8 cellular contexts compared by ENCODE assay signal in genomic region chr11:76236092-76237026, GRCh38. TPM values are rescaled to one million over a fixed set of nuclear protein-coding genes. Genes with fewer than 3 reads are reported as not detected.
DNase-seq lines count a peak whose midpoint lies in the region; ATAC-seq and TF ChIP-seq lines count a peak whose summit lies in the region.

No MANE protein-coding gene starts in this region.

- no peaks in the 10 kb centered on the region for H3K27me3 Mint-ChIP-seq in activated naive CD8-positive, alpha-beta T cell
- peaks cover 2% of the 10 kb centered on the region for H3K27me3 Mint-ChIP-seq in osteocyte (ENCODE audit: unreplicated experiment)

- H3K9me3 ChIP-seq in OCI-LY3 (ENCODE audit: insufficient read depth, low read length) (no peaks in the 10 kb centered on the region), aorta (ENCODE audit: control insufficient read depth, low read length) (no peaks in the 10 kb centered on the region)

- peaks cover 30% of the 10 kb centered on the region for H3K4me1 Mint-ChIP-seq in activated naive CD8-positive, alpha-beta T cell (ENCODE audit: low read depth)
- H3K4me1 Mint-ChIP-seq in osteocyte (ENCODE audit: unreplicated experiment): peaks cover 26% of the 10 kb centered on the region

- H3K4me3 ChIP-seq in OCI-LY3 (ENCODE audit: low read length) (peak overlapping the region; percentile 94), aorta (ENCODE audit: low read length in 2 of 2) (peak overlapping the region; percentile 43 to 68)

- WGBS in aorta, 2 donors: 3% methylated on average over 44 of the region's 44 CpGs

- H3K4me1 ChIP-seq in OCI-LY3 (ENCODE audit: low read length) (peaks cover 16% of the 10 kb centered on the region), aorta (ENCODE audit: control insufficient read depth in 1 of 2, insufficient read depth in 2 of 2, low read length in 2 of 2) (no peaks in the 10 kb centered on the region)

- DNase-seq in SIG-M5 treated with dmso at 0.1 percent for 504 hours (lab: John Stamatoyannopoulos, UW; ENCODE audit: unreplicated experiment): peak; percentile 48
- DNase-seq in SIG-M5 (lab: John Stamatoyannopoulos, UW): no peak
- DNase-seq in head of caudate nucleus: peak in 24 of 42 donors; percentile 16 to 85 (median 66)
- no peak for DNase-seq in osteocyte (ENCODE audit: extremely low spot score, unreplicated experiment)
- peak; percentile 80 to 90 for DNase-seq in aorta

- peak overlapping the region; percentile 62 for H3K9ac ChIP-seq in OCI-LY3 (ENCODE audit: low read length)

- peak overlapping the region; percentile 88 for H3K4me2 ChIP-seq in OCI-LY3 (ENCODE audit: low read length)

- TF ChIP-seq CTCF in OCI-LY3 (IDR thresholded peaks at IDR 0.05; ENCODE audit: low read depth, low read length) (no peak), osteocyte (IDR thresholded peaks at IDR 0.05) (no peak)

- H3K9me3 Mint-ChIP-seq in activated naive CD8-positive, alpha-beta T cell (ENCODE audit: low read depth): no peaks in the 10 kb centered on the region
- no peaks in the 10 kb centered on the region for H3K9me3 Mint-ChIP-seq in osteocyte (ENCODE audit: unreplicated experiment)

- H3K27ac ChIP-seq in OCI-LY3 (ENCODE audit: low read length) (0 out of 2 replicates have a peak overlapping the region, but pooled peaks have one; percentile 84), aorta (ENCODE audit: low read depth in 1 of 2, low read length in 2 of 2) (peak overlapping the region in 1 of 2 donors; percentile 29)

- peak overlapping the region; percentile 95 for H3K4me3 Mint-ChIP-seq in activated naive CD8-positive, alpha-beta T cell
- H3K4me3 Mint-ChIP-seq in osteocyte (ENCODE audit: unreplicated experiment): peak overlapping the region; percentile 98

- peak overlapping the region; percentile 91 for H2AFZ ChIP-seq in OCI-LY3 (ENCODE audit: low read depth, low read length)

- no peaks in the 10 kb centered on the region for H3K79me2 ChIP-seq in OCI-LY3 (ENCODE audit: low read length)

- peak overlapping the region; percentile 96 for H3K27ac Mint-ChIP-seq in activated naive CD8-positive, alpha-beta T cell
- peak overlapping the region; percentile 86 for H3K27ac Mint-ChIP-seq in osteocyte (ENCODE audit: unreplicated experiment)

- H4K20me1 ChIP-seq in OCI-LY3 (ENCODE audit: insufficient read depth, low read length): no peaks in the 10 kb centered on the region

- H3K27me3 ChIP-seq in OCI-LY3 (ENCODE audit: low read depth, low read length) (peaks cover 15% of the 10 kb centered on the region; the same call in 1 of the 2 replicates), aorta (ENCODE audit: control insufficient read depth in 1 of 2, insufficient read depth in 2 of 2, low read length in 1 of 2) (no peaks in the 10 kb centered on the region)

- H3K36me3 ChIP-seq in OCI-LY3 (replicated peaks; ENCODE audit: low read depth, low read length): no peaks in the 10 kb centered on the region
- H3K36me3 ChIP-seq in aorta (ENCODE audit: control insufficient read depth in 1 of 2, insufficient read depth in 2 of 2, low read length in 1 of 2): no peaks in the 10 kb centered on the region

- H3K36me3 Mint-ChIP-seq in activated naive CD8-positive, alpha-beta T cell: no peaks in the 10 kb centered on the region
- H3K36me3 Mint-ChIP-seq in osteocyte (ENCODE audit: unreplicated experiment): no peaks in the 10 kb centered on the region

- ATAC-seq in HG03439 (IDR thresholded peaks at IDR 0.05; ENCODE audit: unreplicated experiment): peak; percentile 10
- ATAC-seq in aorta (ENCODE audit: low FRiP score): peak; percentile 62

- intact Hi-C loops in head of caudate nucleus (cut with DNase I): loop anchor here (10.0 kb wide), 1 partner anchor 208 kb away; the partner anchor contains the start of gene EMSY
- intact Hi-C loops in aorta (cut with DNase I): no loop called here

RNA-seq across cellular contexts. Expression of gene WNT11, which starts 30.1 kb away (rescaled TPM):
- total RNA-seq in osteocyte: 3.2 and 4.1 TPM in 2 replicates
- total RNA-seq in aorta: 10 to 100 TPM in 1 of 2 donors, 1 to 10 TPM in 1; 7.4 to 30.0 TPM
- under 1 TPM; 0.25 to 0.87 TPM for polyA plus RNA-seq in aorta

Comparison
In these comparisons a context has a peak if more than half of its experiments do, and no peak if none do; other contexts are left out.
1. DNase-seq: peak in SIG-M5 treated with dmso at 0.1 percent for 504 hours (single experiment), head of caudate nucleus (24 of 42) and aorta (2 of 2); none in SIG-M5 (single experiment) and osteocyte (single experiment).